Comparison of ENCODE assay signal across 31 cellular contexts in genomic region chr5:148033138-148033537, GRCh38. TPM values are rescaled to one million over a fixed set of nuclear protein-coding genes. Genes with fewer than 3 reads are reported as not detected.
DNase-seq lines count a peak whose midpoint lies in the region; ATAC-seq, FAIRE-seq and TF ChIP-seq lines count a peak whose summit lies in the region.
"Had no signal": no experiment of that assay in that cellular context is flagged by ENCODE, and none has a peak within 500 bp of the region (broad histone marks: within the 10 kb centered on the region; RNA-seq: fewer than 3 reads in every experiment).

No MANE protein-coding gene starts in this region.

- no peak for ATAC-seq in activated T-helper 17 cell treated with anti-CD3 and anti-CD28 coated beads, Interleukin-2, amount 50 U/mL, for 72 hours (replicated peaks)
- ATAC-seq: activated naive CD8-positive, alpha-beta T cell treated with anti-CD3 and anti-CD28 coated beads, Interleukin-2, amount 50 U/mL, for 24 hours; activated T-cell treated with anti-CD3 and anti-CD28 coated beads, Interleukin-2, amount 50 U/mL, for 4 hours; body of pancreas; heart left ventricle; left colon; right lobe of liver; stimulated activated effector memory CD8-positive, alpha-beta T cell treated with anti-CD3 and anti-CD28 coated beads, Interleukin-12 subunit alpha, Interleukin-12 subunit beta, amount 100 ng/mL, for 72 hours had no signal

- no peak overlapping the region for H3K4me2 ChIP-seq in astrocyte (ENCODE audit: low read length)

- H3K9me3 ChIP-seq in astrocyte (ENCODE audit: insufficient read depth, low read depth, low read length) (no peaks in the 10 kb centered on the region), Caco-2 (no peaks in the 10 kb centered on the region; the same call in 1 of the 2 replicates)
- H3K9me3 ChIP-seq: body of pancreas, right lobe of liver, upper lobe of left lung had no signal

- H3K27me3 ChIP-seq in astrocyte (ENCODE audit: insufficient read depth, low read length) (no peaks in the 10 kb centered on the region), kidney epithelial cell (ENCODE audit: control insufficient read depth, insufficient read depth, low read length) (no peaks in the 10 kb centered on the region), Caco-2 (replicated peaks; ENCODE audit: control insufficient read depth, insufficient read depth, low read length) (no peaks in the 10 kb centered on the region)
- H3K27me3 ChIP-seq: body of pancreas, heart left ventricle, right lobe of liver, upper lobe of left lung had no signal

- H3K9me3 Mint-ChIP-seq in astrocyte (ENCODE audit: unreplicated experiment), result no peaks in the 10 kb centered on the region
- no peaks in the 10 kb centered on the region for H3K9me3 Mint-ChIP-seq in Caco-2 (ENCODE audit: unreplicated experiment)
- H3K9me3 Mint-ChIP-seq in activated T-helper 17 cell treated with anti-CD3 and anti-CD28 coated beads, Interleukin-2, amount 50 U/mL, for 72 hours, result peaks cover 5% of the 10 kb centered on the region
- H3K9me3 Mint-ChIP-seq: memory B cell; stimulated activated effector memory CD8-positive, alpha-beta T cell treated with anti-CD3 and anti-CD28 coated beads, Interleukin-12 subunit alpha, Interleukin-12 subunit beta, amount 100 ng/mL, for 72 hours had no signal

- no peak overlapping the region for H3K9ac ChIP-seq in astrocyte (ENCODE audit: low read length)

- no TSS peak for BruUV-seq in Caco-2 (replicated peaks; lab: Mats Ljungman, UMichigan)

- H3K27me3 Mint-ChIP-seq in astrocyte (ENCODE audit: low read depth, unreplicated experiment) (no peaks in the 10 kb centered on the region), Caco-2 (ENCODE audit: insufficient read depth, unreplicated experiment) (no peaks in the 10 kb centered on the region)
- no peaks in the 10 kb centered on the region for H3K27me3 Mint-ChIP-seq in activated T-helper 17 cell treated with anti-CD3 and anti-CD28 coated beads, Interleukin-2, amount 50 U/mL, for 72 hours
- H3K27me3 Mint-ChIP-seq: activated naive CD8-positive, alpha-beta T cell treated with anti-CD3 and anti-CD28 coated beads, Interleukin-2, amount 50 U/mL, for 24 hours; memory B cell had no signal

- H3K36me3 Mint-ChIP-seq in astrocyte (ENCODE audit: low read depth, unreplicated experiment) (no peaks in the 10 kb centered on the region), Caco-2 (ENCODE audit: insufficient read depth, unreplicated experiment) (no peaks in the 10 kb centered on the region)
- no peaks in the 10 kb centered on the region for H3K36me3 Mint-ChIP-seq in activated T-helper 17 cell treated with anti-CD3 and anti-CD28 coated beads, Interleukin-2, amount 50 U/mL, for 72 hours (ENCODE audit: low read depth)
- H3K36me3 Mint-ChIP-seq: memory B cell; stimulated activated effector memory CD8-positive, alpha-beta T cell treated with anti-CD3 and anti-CD28 coated beads, Interleukin-12 subunit alpha, Interleukin-12 subunit beta, amount 100 ng/mL, for 72 hours had no signal

- intact Hi-C loops in Caco-2 (cut with micrococcal nuclease; ENCODE audit: unreplicated experiment), result no loop called here

- H3K36me3 ChIP-seq in astrocyte (ENCODE audit: insufficient read depth, low read length), result no peaks in the 10 kb centered on the region
- H3K36me3 ChIP-seq in kidney epithelial cell (ENCODE audit: control insufficient read depth, insufficient read depth, low read length), result no peaks in the 10 kb centered on the region
- H3K36me3 ChIP-seq in Caco-2 (ENCODE audit: control insufficient read depth, insufficient read depth, low read length), result no peaks in the 10 kb centered on the region
- H3K36me3 ChIP-seq: heart left ventricle, right lobe of liver, upper lobe of left lung had no signal

- no peaks in the 10 kb centered on the region for H3K79me2 ChIP-seq in astrocyte (ENCODE audit: insufficient read depth, low read length)

- POLR2A ChIA-PET in Caco-2 (lab: Charles Lee), result no interaction called here

- no peaks in the 10 kb centered on the region for H4K20me1 ChIP-seq in astrocyte (ENCODE audit: insufficient read depth, low read length)

- H3K4me1 Mint-ChIP-seq in astrocyte (ENCODE audit: low read depth, unreplicated experiment) (peaks cover 10% of the 10 kb centered on the region), Caco-2 (ENCODE audit: low read depth, unreplicated experiment) (no peaks in the 10 kb centered on the region)
- H3K4me1 Mint-ChIP-seq in activated T-helper 17 cell treated with anti-CD3 and anti-CD28 coated beads, Interleukin-2, amount 50 U/mL, for 72 hours, result no peaks in the 10 kb centered on the region
- H3K4me1 Mint-ChIP-seq: activated naive CD8-positive, alpha-beta T cell treated with anti-CD3 and anti-CD28 coated beads, Interleukin-2, amount 50 U/mL, for 24 hours; memory B cell; stimulated activated effector memory CD8-positive, alpha-beta T cell treated with anti-CD3 and anti-CD28 coated beads, Interleukin-12 subunit alpha, Interleukin-12 subunit beta, amount 100 ng/mL, for 72 hours had no signal

- no peak overlapping the region for H3K27ac ChIP-seq in astrocyte (ENCODE audit: low read depth, low read length)
- H3K27ac ChIP-seq: body of pancreas, heart left ventricle, HL-60, right lobe of liver, upper lobe of left lung had no signal

- DNase-seq in NCI-H460 (ENCODE audit: extremely low read depth, low read depth), result peak; percentile 3
- DNase-seq in astrocyte (ENCODE audit: low read depth), result no peak
- DNase-seq in kidney epithelial cell (ENCODE audit: low read depth), result peak; percentile 5
- no peak for DNase-seq in activated CD8-positive, alpha-beta memory T cell treated with anti-CD3 and anti-CD28 coated beads, Interleukin-2, amount 50 U/mL, for 48 hours
- no peak for DNase-seq in SIG-M5 (lab: John Stamatoyannopoulos, UW)
- no peak for DNase-seq in Caco-2
- DNase-seq: activated CD4-positive, alpha-beta T cell treated with anti-CD3 and anti-CD28 coated beads for 4 hours; activated naive CD8-positive, alpha-beta T cell treated with anti-CD3 and anti-CD28 coated beads, Interleukin-2, amount 50 U/mL, for 24 hours; activated T-cell treated with anti-CD3 and anti-CD28 coated beads, Interleukin-2, amount 50 U/mL, for 4 hours; body of pancreas; C1 segment of cervical spinal cord; Calu3; effector CD4-positive, alpha-beta T cell; foreskin fibroblast; heart left ventricle; IMR-90; left colon; NCI-H1092; NCI-H187 treated with DMSO at 0.1 percent for 48 hours; NCI-H526 treated with DMSO at 0.1 percent for 48 hours; posterior cingulate gyrus; right lobe of liver; stimulated activated CD4-positive, alpha-beta T cell treated with anti-CD3 and anti-CD28 coated beads, Interleukin-12 subunit alpha, Interleukin-12 subunit beta, amount 100 ng/mL, for 4 hours; stimulated activated CD4-positive, alpha-beta T cell treated with anti-CD3 and anti-CD28 coated beads, Interleukin-4, amount 100 ng/mL, for 24 hours; upper lobe of left lung had no signal

- no peak overlapping the region for H3K4me3 Mint-ChIP-seq in astrocyte (ENCODE audit: unreplicated experiment)
- no peak overlapping the region for H3K4me3 Mint-ChIP-seq in Caco-2 (ENCODE audit: unreplicated experiment)
- no peak overlapping the region for H3K4me3 Mint-ChIP-seq in activated T-helper 17 cell treated with anti-CD3 and anti-CD28 coated beads, Interleukin-2, amount 50 U/mL, for 72 hours
- H3K4me3 Mint-ChIP-seq: activated naive CD8-positive, alpha-beta T cell treated with anti-CD3 and anti-CD28 coated beads, Interleukin-2, amount 50 U/mL, for 24 hours; activated T-cell treated with anti-CD3 and anti-CD28 coated beads, Interleukin-2, amount 50 U/mL, for 4 hours; memory B cell; stimulated activated effector memory CD8-positive, alpha-beta T cell treated with anti-CD3 and anti-CD28 coated beads, Interleukin-12 subunit alpha, Interleukin-12 subunit beta, amount 100 ng/mL, for 72 hours; T-helper 2 cell treated with Interferon-gamma antibody and Interleukin-4, amounts not matched to agents 5 μg/mL and 100 μg/mL, for 36 hours had no signal

- FAIRE-seq in astrocyte (lab: Jason Lieb, UNC), result no peak
- FAIRE-seq: GM12891 had no signal

- H2AFZ ChIP-seq in astrocyte (ENCODE audit: low read depth, low read length), result no peak overlapping the region

- H3K4me3 ChIP-seq in astrocyte (ENCODE audit: insufficient read depth, low read depth, low read length) (no peak overlapping the region), kidney epithelial cell (ENCODE audit: low read depth, low read length) (no peak overlapping the region), Caco-2 (ENCODE audit: low read depth, low read length) (no peak overlapping the region)
- H3K4me3 ChIP-seq: body of pancreas, heart left ventricle, right lobe of liver, upper lobe of left lung had no signal

- no peaks in the 10 kb centered on the region for H3K4me1 ChIP-seq in astrocyte (ENCODE audit: insufficient read depth, low read length)
- H3K4me1 ChIP-seq in Caco-2, result no peaks in the 10 kb centered on the region
- H3K4me1 ChIP-seq: body of pancreas, heart left ventricle, right lobe of liver, upper lobe of left lung had no signal

- TF ChIP-seq CTCF in astrocyte (IDR thresholded peaks at IDR 0.05; ENCODE audit: insufficient read depth, low read depth, low read length) (no peak), kidney epithelial cell (IDR thresholded peaks at IDR 0.05; ENCODE audit: insufficient read depth, low read length, poor library complexity, severe bottlenecking) (no peak), Caco-2 (IDR thresholded peaks at IDR 0.05; ENCODE audit: insufficient read depth in 1 of 2, low read depth in 1 of 2, low read length in 1 of 2, severe bottlenecking in 1 of 2, unreplicated experiment in 1 of 2) (no peak)

- peak overlapping the region; percentile 82 for H3K27ac Mint-ChIP-seq in astrocyte (ENCODE audit: unreplicated experiment)
- no peak overlapping the region for H3K27ac Mint-ChIP-seq in Caco-2 (ENCODE audit: unreplicated experiment)
- no peak overlapping the region for H3K27ac Mint-ChIP-seq in activated T-helper 17 cell treated with anti-CD3 and anti-CD28 coated beads, Interleukin-2, amount 50 U/mL, for 72 hours
- H3K27ac Mint-ChIP-seq: activated naive CD8-positive, alpha-beta T cell treated with anti-CD3 and anti-CD28 coated beads, Interleukin-2, amount 50 U/mL, for 24 hours; memory B cell; stimulated activated effector memory CD8-positive, alpha-beta T cell treated with anti-CD3 and anti-CD28 coated beads, Interleukin-12 subunit alpha, Interleukin-12 subunit beta, amount 100 ng/mL, for 72 hours; T-helper 2 cell treated with Interferon-gamma antibody and Interleukin-4, amounts not matched to agents 5 μg/mL and 100 μg/mL, for 36 hours had no signal

- CTCF ChIA-PET in Caco-2 (lab: Charles Lee), result no interaction called here

RNA-seq across cellular contexts. Expression of gene SPINK5, which starts 30.6 kb away (rescaled TPM):
- total RNA-seq in NCI-H460 (2014; rRNA removed; shearing (Covaris generic)), result not detected in 2 replicates
- 0.06 TPM in 1 of 2 replicates, not detected in the other for polyA plus RNA-seq in NCI-H460 (2014; cell fraction: nucleus; rRNA removed)
- total RNA-seq in astrocyte, result 0.62 and 1.3 TPM in 2 replicates
- total RNA-seq in kidney epithelial cell, result 0.04 and 5.6 TPM in 2 replicates
- 2.2 and 4.2 TPM in 2 replicates for total RNA-seq in Caco-2 (2022)
- total RNA-seq in activated T-helper 17 cell treated with anti-CD3 and anti-CD28 coated beads, Interleukin-2, amount 50 U/mL, for 72 hours, result not detected
- total RNA-seq: activated T-cell treated with anti-CD3 and anti-CD28 coated beads, Interleukin-2, amount 50 U/mL, for 4 hours; IMR-90 had no signal
- polyA plus RNA-seq: IMR-90 had no signal

Comparison
In these comparisons a context has a peak if more than half of its experiments do, and no peak if none do; other contexts are left out.
1. DNase-seq: peak in NCI-H460 (single experiment) and kidney epithelial cell (single experiment); none in astrocyte (single experiment), activated CD8-positive, alpha-beta memory T cell treated with anti-CD3 and anti-CD28 coated beads, Interleukin-2, amount 50 U/mL, for 48 hours (single experiment), SIG-M5 (single experiment) and Caco-2 (0 of 2).